8 cellular contexts compared by ENCODE assay signal in the genomic region with DNA sequence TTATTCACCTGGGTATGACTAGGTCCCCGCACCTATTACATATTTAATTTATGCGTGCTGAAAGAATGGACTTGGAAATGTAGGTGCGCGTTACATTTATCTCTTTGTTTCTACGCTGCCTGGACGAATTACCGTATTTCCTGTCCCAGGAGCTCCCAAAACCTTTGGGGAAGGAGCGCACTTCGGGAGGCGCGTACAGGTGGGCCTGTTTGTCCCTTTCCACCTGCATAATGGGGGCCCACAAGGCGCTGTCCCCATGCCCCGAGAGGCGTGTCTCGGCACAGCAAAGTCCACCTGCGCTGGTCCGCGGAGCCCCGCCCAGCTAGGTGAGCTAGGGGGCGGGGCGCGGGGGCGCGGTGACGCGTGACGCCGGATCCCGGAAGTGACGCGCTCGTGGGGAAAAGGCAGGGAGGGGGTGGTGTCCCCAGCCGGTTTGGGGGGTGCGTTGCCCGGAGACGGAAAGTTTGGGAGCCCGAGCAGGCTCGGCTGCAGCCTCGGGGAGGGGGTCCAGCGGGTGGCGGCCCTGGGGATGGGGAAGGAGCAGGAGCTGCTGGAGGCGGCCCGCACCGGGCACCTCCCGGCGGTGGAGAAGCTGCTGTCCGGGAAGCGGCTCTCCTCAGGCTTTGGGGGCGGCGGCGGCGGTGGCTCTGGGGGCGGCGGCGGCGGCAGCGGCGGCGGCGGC. TPM values are rescaled to one million over a fixed set of nuclear protein-coding genes. Genes with fewer than 3 reads are reported as not detected.
A peak's percentile ranks its signal among the peaks of the same experiment; 100 is the strongest.
DNase-seq lines count a peak whose midpoint lies in the region; ATAC-seq lines count a peak whose summit lies in the region.

A gene with protein sequence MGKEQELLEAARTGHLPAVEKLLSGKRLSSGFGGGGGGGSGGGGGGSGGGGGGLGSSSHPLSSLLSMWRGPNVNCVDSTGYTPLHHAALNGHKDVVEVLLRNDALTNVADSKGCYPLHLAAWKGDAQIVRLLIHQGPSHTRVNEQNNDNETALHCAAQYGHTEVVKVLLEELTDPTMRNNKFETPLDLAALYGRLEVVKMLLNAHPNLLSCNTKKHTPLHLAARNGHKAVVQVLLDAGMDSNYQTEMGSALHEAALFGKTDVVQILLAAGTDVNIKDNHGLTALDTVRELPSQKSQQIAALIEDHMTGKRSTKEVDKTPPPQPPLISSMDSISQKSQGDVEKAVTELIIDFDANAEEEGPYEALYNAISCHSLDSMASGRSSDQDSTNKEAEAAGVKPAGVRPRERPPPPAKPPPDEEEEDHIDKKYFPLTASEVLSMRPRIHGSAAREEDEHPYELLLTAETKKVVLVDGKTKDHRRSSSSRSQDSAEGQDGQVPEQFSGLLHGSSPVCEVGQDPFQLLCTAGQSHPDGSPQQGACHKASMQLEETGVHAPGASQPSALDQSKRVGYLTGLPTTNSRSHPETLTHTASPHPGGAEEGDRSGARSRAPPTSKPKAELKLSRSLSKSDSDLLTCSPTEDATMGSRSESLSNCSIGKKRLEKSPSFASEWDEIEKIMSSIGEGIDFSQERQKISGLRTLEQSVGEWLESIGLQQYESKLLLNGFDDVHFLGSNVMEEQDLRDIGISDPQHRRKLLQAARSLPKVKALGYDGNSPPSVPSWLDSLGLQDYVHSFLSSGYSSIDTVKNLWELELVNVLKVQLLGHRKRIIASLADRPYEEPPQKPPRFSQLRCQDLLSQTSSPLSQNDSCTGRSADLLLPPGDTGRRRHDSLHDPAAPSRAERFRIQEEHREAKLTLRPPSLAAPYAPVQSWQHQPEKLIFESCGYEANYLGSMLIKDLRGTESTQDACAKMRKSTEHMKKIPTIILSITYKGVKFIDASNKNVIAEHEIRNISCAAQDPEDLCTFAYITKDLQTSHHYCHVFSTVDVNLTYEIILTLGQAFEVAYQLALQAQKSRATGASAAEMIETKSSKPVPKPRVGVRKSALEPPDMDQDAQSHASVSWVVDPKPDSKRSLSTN (plus strand): TSS at position 382 of the 682 bp plus-strand sequence. CDS start 148 bp downstream, at position 530.

- peak; percentile 67 for ATAC-seq in GM18502 (IDR thresholded peaks at IDR 0.05; ENCODE audit: poor library complexity, unreplicated experiment)
- ATAC-seq in HG03280 (IDR thresholded peaks at IDR 0.05; ENCODE audit: unreplicated experiment) = peak; percentile 53
- ATAC-seq in effector memory CD8-positive, alpha-beta T cell (replicated peaks) = peak; percentile 79
- no peak for ATAC-seq in GM21576 (IDR thresholded peaks at IDR 0.05; ENCODE audit: unreplicated experiment)

- peak within 1 kb of the TSS; percentile 99 to 100 for H3K27ac Mint-ChIP-seq in effector memory CD8-positive, alpha-beta T cell

- H3K36me3 Mint-ChIP-seq in effector memory CD8-positive, alpha-beta T cell (ENCODE audit: insufficient read depth) = peaks cover 51% of the 10 kb centered on the region

- H3K9me3 Mint-ChIP-seq in effector memory CD8-positive, alpha-beta T cell = no peaks in the 10 kb centered on the region

- H3K27me3 Mint-ChIP-seq in effector memory CD8-positive, alpha-beta T cell = no peaks in the 10 kb centered on the region

- DNase-seq in NCI-H82 treated with DMSO at 0.1 percent for 48 hours (lab: John Stamatoyannopoulos, UW; ENCODE audit: unreplicated experiment) = peak; percentile 30
- peak; percentile 83 to 85 for DNase-seq in activated CD8-positive, alpha-beta memory T cell treated with anti-CD3 and anti-CD28 coated beads for 4 hours (ENCODE audit: low read depth in 2 of 2)
- peak; percentile 91 to 92 (median 92) for DNase-seq in effector memory CD8-positive, alpha-beta T cell
- DNase-seq in mesenteric fat pad (ENCODE audit: low spot score) = peak; percentile 96
- DNase-seq in stimulated activated CD8-positive, alpha-beta memory T cell treated with anti-CD3 and anti-CD28 coated beads, Interleukin-12 subunit alpha, Interleukin-12 subunit beta, amount 100 ng/mL, for 4 hours (ENCODE audit: low read depth) = peak; percentile 85

- peak within 1 kb of the TSS; percentile 97 to 100 for H3K4me3 Mint-ChIP-seq in effector memory CD8-positive, alpha-beta T cell

- peaks cover 30 to 56% of the 10 kb centered on the region in 2 donors for H3K4me1 Mint-ChIP-seq in effector memory CD8-positive, alpha-beta T cell (ENCODE audit: low read depth in 2 of 2)

RNA-seq across cellular contexts. Expression of the gene that starts here (rescaled TPM):
- total RNA-seq in mesenteric fat pad = 21.9 TPM

Comparison
In these comparisons a context has a peak if more than half of its experiments do, and no peak if none do; other contexts are left out.
1. DNase-seq: peak in every context shown above with its lines; median percentile 96 in mesenteric fat pad; 92 in effector memory CD8-positive, alpha-beta T cell; 85 in stimulated activated CD8-positive, alpha-beta memory T cell treated with anti-CD3 and anti-CD28 coated beads, Interleukin-12 subunit alpha, Interleukin-12 subunit beta, amount 100 ng/mL, for 4 hours; 84 in activated CD8-positive, alpha-beta memory T cell treated with anti-CD3 and anti-CD28 coated beads for 4 hours; 30 in NCI-H82 treated with DMSO at 0.1 percent for 48 hours.